ENCODE assay signal across 20 cellular contexts in genomic region chr3:194087995-194088841, GRCh38. TPM values are rescaled to one million over a fixed set of nuclear protein-coding genes. Genes with fewer than 3 reads are reported as not detected.
A peak's percentile ranks its signal among the peaks of the same experiment; 100 is the strongest.
DNase-seq lines count a peak whose midpoint lies in the region; ATAC-seq lines count a peak whose summit lies in the region.
"Had no signal": no experiment of that assay in that cellular context is flagged by ENCODE, and none has a peak within 500 bp of the region (broad histone marks: within the 10 kb centered on the region; RNA-seq: fewer than 3 reads in every experiment).

No MANE protein-coding gene starts in this region.

- H3K4me3 Mint-ChIP-seq in activated naive CD4-positive, alpha-beta T cell treated with anti-CD3 and anti-CD28 coated beads for 36 hours = no peak overlapping the region
- H3K4me3 Mint-ChIP-seq: CD4-positive, CD25-positive, alpha-beta regulatory T cell had no signal

- no peak for ATAC-seq in activated naive CD4-positive, alpha-beta T cell treated with anti-CD3 and anti-CD28 coated beads, Interleukin-2, amount 50 U/mL, for 72 hours
- no peak for ATAC-seq in GM21619 (IDR thresholded peaks at IDR 0.05; ENCODE audit: unreplicated experiment)

- H3K4me1 Mint-ChIP-seq in activated naive CD4-positive, alpha-beta T cell treated with anti-CD3 and anti-CD28 coated beads for 36 hours (ENCODE audit: low read depth) = peaks cover 3% of the 10 kb centered on the region

- H3K27me3 Mint-ChIP-seq in activated naive CD4-positive, alpha-beta T cell treated with anti-CD3 and anti-CD28 coated beads for 36 hours (ENCODE audit: low read depth) = no peaks in the 10 kb centered on the region

- intact Hi-C loops in activated naive CD4-positive, alpha-beta T cell treated with anti-CD3 and anti-CD28 coated beads for 36 hours (cut with micrococcal nuclease) = no loop called here

- DNase-seq in activated naive CD4-positive, alpha-beta T cell treated with anti-CD3 and anti-CD28 coated beads for 36 hours = no peak
- no peak for DNase-seq in activated naive CD4-positive, alpha-beta T cell treated with anti-CD3 and anti-CD28 coated beads, Interleukin-2, amount 50 U/mL, for 72 hours (ENCODE audit: low spot score in 2 of 2)
- DNase-seq in RPMI7951 (ENCODE audit: low read depth) (peak; percentile 51), glomerular visceral epithelial cell (ENCODE audit: extremely low spot score) (peak; percentile 47), NCI-H774 (lab: John Stamatoyannopoulos, UW) (no peak), DMS114 treated with DMSO at 0.1 percent for 48 hours (lab: John Stamatoyannopoulos, UW; ENCODE audit: unreplicated experiment) (no peak)
- DNase-seq in stimulated activated CD8-positive, alpha-beta memory T cell treated with anti-CD3 and anti-CD28 coated beads, Interleukin-4, amount 100 ng/mL, for 48 hours = no peak
- DNase-seq: ACHN; activated CD4-positive, alpha-beta T cell treated with anti-CD3 and anti-CD28 coated beads for 1 hour; brain microvascular endothelial cell; CD4-positive, CD25-positive, alpha-beta regulatory T cell; DMS79; gastrocnemius medialis; KBM-7; NCI-H1092 treated with DMSO at 0.1 percent for 48 hours; SK-N-SH; spleen; T-helper 9 cell; uterus had no signal

- CTCF ChIA-PET in activated naive CD4-positive, alpha-beta T cell treated with anti-CD3 and anti-CD28 coated beads for 36 hours (lab: Charles Lee) = no interaction called here

- H3K36me3 Mint-ChIP-seq in activated naive CD4-positive, alpha-beta T cell treated with anti-CD3 and anti-CD28 coated beads for 36 hours (ENCODE audit: low read depth) = no peaks in the 10 kb centered on the region
- no peaks in the 10 kb centered on the region for H3K36me3 Mint-ChIP-seq in activated naive CD4-positive, alpha-beta T cell treated with anti-CD3 and anti-CD28 coated beads, Interleukin-2, amount 50 U/mL, for 72 hours
- H3K36me3 Mint-ChIP-seq: CD4-positive, CD25-positive, alpha-beta regulatory T cell had no signal

- no peaks in the 10 kb centered on the region for H3K9me3 Mint-ChIP-seq in activated naive CD4-positive, alpha-beta T cell treated with anti-CD3 and anti-CD28 coated beads for 36 hours
- no peaks in the 10 kb centered on the region for H3K9me3 Mint-ChIP-seq in activated naive CD4-positive, alpha-beta T cell treated with anti-CD3 and anti-CD28 coated beads, Interleukin-2, amount 50 U/mL, for 72 hours

- H3K27ac Mint-ChIP-seq in activated naive CD4-positive, alpha-beta T cell treated with anti-CD3 and anti-CD28 coated beads for 36 hours = peak overlapping the region; percentile 40
- H3K27ac Mint-ChIP-seq in activated naive CD4-positive, alpha-beta T cell treated with anti-CD3 and anti-CD28 coated beads, Interleukin-2, amount 50 U/mL, for 72 hours = no peak overlapping the region
- H3K27ac Mint-ChIP-seq: CD4-positive, CD25-positive, alpha-beta regulatory T cell had no signal

RNA-seq across cellular contexts. Expression of gene HES1, which starts 47.7 kb away (rescaled TPM):
- total RNA-seq in activated naive CD4-positive, alpha-beta T cell treated with anti-CD3 and anti-CD28 coated beads for 36 hours = 1 to 10 TPM; 2.3 to 2.5 TPM
- total RNA-seq in activated naive CD4-positive, alpha-beta T cell treated with anti-CD3 and anti-CD28 coated beads, Interleukin-2, amount 50 U/mL, for 72 hours = 1 to 10 TPM in 1 of 2 donors, not detected in 1; 2.5 TPM
- 38.2 and 52.5 TPM in 2 replicates for total RNA-seq in RPMI7951 (2014; rRNA removed; shearing (Covaris generic))

Comparison
In these comparisons a context has a peak if more than half of its experiments do, and no peak if none do; other contexts are left out.
1. DNase-seq: peak in RPMI7951 (single experiment) and glomerular visceral epithelial cell (single experiment); none in activated naive CD4-positive, alpha-beta T cell treated with anti-CD3 and anti-CD28 coated beads for 36 hours (single experiment), activated naive CD4-positive, alpha-beta T cell treated with anti-CD3 and anti-CD28 coated beads, Interleukin-2, amount 50 U/mL, for 72 hours (0 of 2), NCI-H774 (single experiment), DMS114 treated with DMSO at 0.1 percent for 48 hours (single experiment) and stimulated activated CD8-positive, alpha-beta memory T cell treated with anti-CD3 and anti-CD28 coated beads, Interleukin-4, amount 100 ng/mL, for 48 hours (single experiment).
2. RNA of gene HES1, which starts 47.7 kb away (total RNA-seq): 38.2 to 52.5 TPM in RPMI7951; 2.3 to 2.5 TPM in activated naive CD4-positive, alpha-beta T cell treated with anti-CD3 and anti-CD28 coated beads for 36 hours and 2.5 TPM in activated naive CD4-positive, alpha-beta T cell treated with anti-CD3 and anti-CD28 coated beads, Interleukin-2, amount 50 U/mL, for 72 hours; every median in the first group is over 10 times any median in the second.